ENCODE assay signal across 16 cellular contexts in the genomic region with DNA sequence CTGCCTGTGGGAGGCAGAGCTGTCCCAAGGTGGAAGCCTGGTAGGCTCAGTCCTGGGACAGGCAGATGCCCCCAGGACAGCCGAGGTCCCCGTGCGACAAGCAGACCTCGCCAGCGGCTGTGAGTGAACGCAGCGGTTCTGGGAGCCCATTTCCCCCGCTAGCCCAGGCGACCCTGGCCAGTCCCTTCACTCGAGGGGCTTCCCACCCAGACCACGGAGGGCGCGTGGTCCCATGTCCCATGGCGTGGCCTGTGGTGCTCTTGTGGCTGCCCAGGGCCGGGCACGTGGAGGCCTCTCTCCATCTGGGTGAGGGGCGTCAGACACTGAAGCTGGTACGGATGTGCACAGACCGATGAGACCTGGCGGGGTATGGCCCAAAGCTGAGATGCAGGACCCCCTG.
DNase-seq lines count a peak whose midpoint lies in the region; ATAC-seq, FAIRE-seq and TF ChIP-seq lines count a peak whose summit lies in the region.
"Had no signal": no experiment of that assay in that cellular context is flagged by ENCODE, and none has a peak within 500 bp of the region (broad histone marks: within the 10 kb centered on the region; RNA-seq: fewer than 3 reads in every experiment).

No MANE protein-coding gene starts in this region.

- H3K9me3 ChIP-seq in right cardiac atrium (ENCODE audit: control insufficient read depth, low read length), result no peaks in the 10 kb centered on the region
- no peaks in the 10 kb centered on the region for H3K9me3 ChIP-seq in heart right ventricle
- no peaks in the 10 kb centered on the region for H3K9me3 ChIP-seq in NT2/D1 (ENCODE audit: insufficient read depth, low read length)
- H3K9me3 ChIP-seq: HAP-1 had no signal

- 93% methylated on average over 20 of the region's 20 CpGs for WGBS in right cardiac atrium
- WGBS in heart right ventricle, 2 donors, result 93 to 94% methylated on average over 20 of the region's 20 CpGs

- no peak for TF ChIP-seq CTCF in heart right ventricle (IDR thresholded peaks at IDR 0.05)

- H3K36me3 ChIP-seq in heart right ventricle (no peaks in the 10 kb centered on the region), NT2/D1 (ENCODE audit: insufficient read depth, insufficient read length, low read length) (peaks cover 9% of the 10 kb centered on the region)

- no peak overlapping the region for H3K4me3 ChIP-seq in right cardiac atrium (ENCODE audit: low read length)
- no peak overlapping the region for H3K4me3 ChIP-seq in heart right ventricle
- no peak overlapping the region for H3K4me3 ChIP-seq in NT2/D1 (ENCODE audit: insufficient read length, low read depth)
- H3K4me3 ChIP-seq: HAP-1 had no signal

- DNase-seq in right cardiac atrium (peak in 2 of 3 donors; percentile 32 to 45), heart right ventricle (no peak), NT2/D1 (ENCODE audit: low read depth, low spot score) (no peak), iPS-NIHi11 (ENCODE audit: low spot score) (peak; percentile 25), urothelium cell line (ENCODE audit: low spot score) (no peak), DMS153 (lab: John Stamatoyannopoulos, UW) (no peak)
- DNase-seq: 8988T; AML-193; C1 segment of cervical spinal cord; CD4-positive, alpha-beta memory T cell; DND-41; GDM1; GOT3 had no signal

- H3K9ac ChIP-seq in NT2/D1 (ENCODE audit: insufficient read length, low read depth), result peak overlapping the region; percentile 0

- peak; percentile 20 for FAIRE-seq in urothelium cell line (lab: Jason Lieb, UNC)
- FAIRE-seq: GM12892 had no signal

- H3K27ac ChIP-seq in right cardiac atrium (ENCODE audit: low read length) (no peak overlapping the region), heart right ventricle (no peak overlapping the region)

- intact Hi-C loops in right cardiac atrium (cut with DNase I), result no loop called here
- intact Hi-C loops in heart right ventricle (cut with DNase I), result no loop called here

- no peak for ATAC-seq in right cardiac atrium
- no peak for ATAC-seq in heart right ventricle
- ATAC-seq in GM21515 (IDR thresholded peaks at IDR 0.05; ENCODE audit: unreplicated experiment), result no peak

- H3K4me1 ChIP-seq in right cardiac atrium (ENCODE audit: control insufficient read depth, insufficient read depth, low read length), result no peaks in the 10 kb centered on the region
- peaks cover 0 to 20% (median 19%) of the 10 kb centered on the region in 9 donors for H3K4me1 ChIP-seq in heart right ventricle
- peaks cover 11% of the 10 kb centered on the region for H3K4me1 ChIP-seq in NT2/D1 (ENCODE audit: insufficient read depth, insufficient read length)

- no peaks in the 10 kb centered on the region for H3K27me3 ChIP-seq in right cardiac atrium (ENCODE audit: control insufficient read depth, insufficient read depth)
- peaks cover 0 to 2% (median 0%) of the 10 kb centered on the region in 7 donors for H3K27me3 ChIP-seq in heart right ventricle
- peaks cover 8% of the 10 kb centered on the region for H3K27me3 ChIP-seq in NT2/D1 (ENCODE audit: insufficient read depth, insufficient read length)

Comparison
In these comparisons a context has a peak if more than half of its experiments do, and no peak if none do; other contexts are left out.
1. DNase-seq: peak in right cardiac atrium (2 of 3) and iPS-NIHi11 (single experiment); none in heart right ventricle (0 of 2), NT2/D1 (single experiment), urothelium cell line (single experiment) and DMS153 (single experiment).